Comparison of ENCODE assay signal across 9 cellular contexts in the genomic region with DNA sequence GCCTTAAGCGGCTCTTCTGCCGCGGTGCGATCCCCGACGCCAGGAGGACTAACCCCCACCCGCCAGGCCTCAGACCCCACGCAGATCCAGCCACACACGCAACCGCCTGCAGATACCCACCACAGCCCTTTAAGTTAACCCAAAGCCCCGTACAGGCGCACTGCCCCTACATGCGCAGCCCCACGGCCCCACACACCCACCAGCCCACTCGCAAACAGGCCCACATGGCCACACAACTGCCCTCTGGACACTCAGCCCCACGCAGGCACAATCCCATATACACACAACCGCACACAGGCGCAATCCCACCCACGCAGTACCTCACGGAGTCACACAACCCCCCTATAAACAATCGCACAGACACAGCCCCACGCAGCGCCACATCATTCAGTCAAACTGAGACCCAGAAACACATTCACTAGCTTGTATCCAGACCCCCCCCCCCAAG. TPM values are rescaled to one million over a fixed set of nuclear protein-coding genes. Genes with fewer than 3 reads are reported as not detected.
DNase-seq lines count a peak whose midpoint lies in the region; ATAC-seq and TF ChIP-seq lines count a peak whose summit lies in the region.
"Had no signal": no experiment of that assay in that cellular context is flagged by ENCODE, and none has a peak within 500 bp of the region (broad histone marks: within the 10 kb centered on the region; RNA-seq: fewer than 3 reads in every experiment).

No MANE protein-coding gene starts in this region.

- peaks cover 0 to under 1% of the 10 kb centered on the region in 2 donors for H3K36me3 ChIP-seq in esophagus (ENCODE audit: control insufficient read depth in 2 of 2, insufficient read depth in 2 of 2, low read length in 1 of 2)
- peaks cover 5 to 6% of the 10 kb centered on the region in 2 experiments for H3K36me3 ChIP-seq in trophoblast cell (ENCODE audit: control insufficient read depth in 1 of 2, insufficient read depth in 2 of 2, low read length in 2 of 2)
- no peaks in the 10 kb centered on the region for H3K36me3 ChIP-seq in adrenal gland (replicated peaks in 1 of 2)

- H3K14ac ChIP-seq in trophoblast cell (ENCODE audit: low read length), result peak overlapping the region; percentile 15

- peak overlapping the region in 1 of 2 donors; percentile 48 for H3K27ac ChIP-seq in esophagus (ENCODE audit: low read depth in 2 of 2, low read length in 1 of 2)
- H3K27ac ChIP-seq in trophoblast cell (ENCODE audit: low read depth, low read length), result no peak overlapping the region
- H3K27ac ChIP-seq in adrenal gland, result peak overlapping the region in 2 of 5 donors; percentile 65 to 84

- TF ChIP-seq CTCF in adrenal gland (IDR thresholded peaks at IDR 0.05), result no peak

- ATAC-seq in SK-N-SH treated with all-trans-retinoic acid at 6 μM for 48 hours (peak; percentile 4; the same call in 1 of the 3 replicates), HG02870 (IDR thresholded peaks at IDR 0.05; ENCODE audit: unreplicated experiment) (no peak), HG03175 (IDR thresholded peaks at IDR 0.05; ENCODE audit: unreplicated experiment) (no peak), HG02610 (IDR thresholded peaks at IDR 0.05; ENCODE audit: unreplicated experiment) (no peak)
- ATAC-seq: HCT116 had no signal

- H2BK12ac ChIP-seq in trophoblast cell (ENCODE audit: low read length), result no peak overlapping the region

- H3K9me3 ChIP-seq in esophagus (ENCODE audit: control insufficient read depth in 2 of 2, insufficient read depth in 1 of 2, low read depth in 1 of 2, low read length in 1 of 2) (no peaks in the 10 kb centered on the region), trophoblast cell (ENCODE audit: insufficient read depth, low read depth, low read length) (peaks cover 2% of the 10 kb centered on the region), adrenal gland (replicated peaks in 1 of 3) (no peaks in the 10 kb centered on the region)

- H3K4me3 ChIP-seq in esophagus (ENCODE audit: low read depth in 1 of 2, low read length in 2 of 2) (peak overlapping the region; percentile 9 to 49), trophoblast cell (ENCODE audit: low read depth, low read length) (peak overlapping the region; percentile 71), adrenal gland (peak overlapping the region in 1 of 4 donors; percentile 71)

- DNase-seq in CD1c-positive myeloid dendritic cell (ENCODE audit: extremely low spot score) (peak; percentile 12), trophoblast cell (no peak), adrenal gland (no peak)

- peak overlapping the region; percentile 65 for H3K18ac ChIP-seq in trophoblast cell (ENCODE audit: low read length)

- H2AFZ ChIP-seq in trophoblast cell (ENCODE audit: insufficient read depth, low read length, poor library complexity), result no peak overlapping the region

- peak overlapping the region; percentile 2 for H2BK120ac ChIP-seq in trophoblast cell (ENCODE audit: insufficient read depth, low read length, poor library complexity)

- H4K12ac ChIP-seq in trophoblast cell (ENCODE audit: low read depth, low read length), result no peak overlapping the region

- no peak for TF ChIP-seq POLR2A in adrenal gland (IDR thresholded peaks at IDR 0.05)

- peaks cover 19% of the 10 kb centered on the region for H3K79me1 ChIP-seq in trophoblast cell (ENCODE audit: low read length)

- H3K4me2 ChIP-seq in trophoblast cell (ENCODE audit: low read length), result peak overlapping the region; percentile 95

- H4K8ac ChIP-seq in trophoblast cell (ENCODE audit: low read depth, low read length), result peak overlapping the region; percentile 13

- H3K27me3 ChIP-seq in esophagus (ENCODE audit: control insufficient read depth in 1 of 2, insufficient read depth in 2 of 2, low read length in 2 of 2), result no peaks in the 10 kb centered on the region
- H3K27me3 ChIP-seq in trophoblast cell (ENCODE audit: insufficient read depth, low read length), result peaks cover 9% of the 10 kb centered on the region
- no peaks in the 10 kb centered on the region for H3K27me3 ChIP-seq in adrenal gland

- peak overlapping the region; percentile 9 for H4K91ac ChIP-seq in trophoblast cell (ENCODE audit: low read depth, low read length)

- H3K79me2 ChIP-seq in trophoblast cell (ENCODE audit: control insufficient read depth, insufficient read depth, low read length, poor library complexity), result peaks cover 2% of the 10 kb centered on the region

- H2AK5ac ChIP-seq in trophoblast cell (ENCODE audit: low read length), result peak overlapping the region; percentile 20

- H3K4ac ChIP-seq in trophoblast cell (ENCODE audit: low read depth, low read length), result peak overlapping the region; percentile 32

- intact Hi-C loops in adrenal gland (cut with DNase I), result no loop called here

- no peak overlapping the region for H2BK5ac ChIP-seq in trophoblast cell (ENCODE audit: low read depth, low read length, poor library complexity)

- H3K4me1 ChIP-seq in esophagus (ENCODE audit: control insufficient read depth in 2 of 2, insufficient read depth in 2 of 2, low read length in 1 of 2) (peaks cover 17 to 45% of the 10 kb centered on the region in 2 donors), trophoblast cell (ENCODE audit: control insufficient read depth in 1 of 2, insufficient read depth in 2 of 2, low read length in 2 of 2) (peaks cover 31 to 34% of the 10 kb centered on the region in 2 experiments), adrenal gland (replicated peaks in 1 of 2) (peaks cover 44 to 61% of the 10 kb centered on the region in 2 donors)

- no peak overlapping the region for H3K9ac ChIP-seq in trophoblast cell (ENCODE audit: low read length)

- 51 to 53% methylated on average over 23 of the region's 23 CpGs for WGBS in esophagus, 2 donors
- no CpG with 5 or more reads among the region's 23 CpGs for WGBS in trophoblast cell (ENCODE audit: extremely low coverage, insufficient coverage, insufficient read length)
- WGBS in adrenal gland, 4 donors, result 34 to 66% (median 43%) methylated on average over 11 to 23 of the region's 23 CpGs

- H3K23ac ChIP-seq in trophoblast cell (ENCODE audit: low read length), result no peak overlapping the region

TF ChIP-seq in SK-N-SH treated with all-trans-retinoic acid at 6 μM for 48 hours, 23 proteins besides CTCF, POLR2A, EP300 and RAD21:
- TF ChIP-seq ZNF8 (CRISPR knock-in tag; IDR thresholded peaks at IDR 0.05) (no peak), ZFP3 (CRISPR knock-in tag; IDR thresholded peaks at IDR 0.05) (no peak), RARB (CRISPR knock-in tag; IDR thresholded peaks at IDR 0.05) (no peak), ZC3H10 (CRISPR knock-in tag; IDR thresholded peaks at IDR 0.05) (no peak), SNAI2 (CRISPR knock-in tag; IDR thresholded peaks at IDR 0.05) (no peak)
TF ChIP-seq in SK-N-SH treated with all-trans-retinoic acid at 6 μM for 48 hours: peak in this region for 0.

RNA-seq across cellular contexts. Expression of a gene that starts 41.7 kb away (rescaled TPM):
- polyA plus RNA-seq in esophagus (10 to 100 TPM; 10.7 to 14.4 TPM), adrenal gland (10 to 100 TPM in 2 of 3 donors, 1 to 10 TPM in 1; 4.2 to 31.2 (median 14.6) TPM)
- polyA plus RNA-seq in trophoblast cell (2013), result 16.7 and 17.4 TPM in 2 replicates
- total RNA-seq in adrenal gland, result 10 to 100 TPM; 14.7 to 37.3 (median 28.1) TPM
